17 cellular contexts compared by ENCODE assay signal in genomic region chr2:208671312-208671711, GRCh38.
"Had no signal": no experiment of that assay in that cellular context is flagged by ENCODE, and none has a peak within 500 bp of the region (broad histone marks: within the 10 kb centered on the region; RNA-seq: fewer than 3 reads in every experiment).

No MANE protein-coding gene starts in this region.

- H3K4me1 ChIP-seq: adrenal gland, right lobe of liver, stomach had no signal

- FAIRE-seq: astrocyte, bronchial epithelial cell, keratinocyte, small intestine had no signal

- H3K27me3 ChIP-seq: adrenal gland, right lobe of liver, stomach had no signal

- H3K36me3 ChIP-seq: adrenal gland, right lobe of liver, stomach, WERI-Rb-1 had no signal

- H3K4me3 ChIP-seq: adrenal gland, lung, right lobe of liver, stomach had no signal

- H3K27ac ChIP-seq: adrenal gland, right lobe of liver, stomach, WERI-Rb-1 had no signal

- DNase-seq: activated CD4-positive, alpha-beta T cell treated with anti-CD3 and anti-CD28 coated beads, Interleukin-2, amount 50 U/mL, for 48 hours; activated gamma-delta T cell treated with Interleukin-2 at 50 U/mL for 16 hours; activated T-cell treated with anti-CD3 and anti-CD28 coated beads for 4 hours; adrenal gland; cerebellar nuclear complex; cortex of kidney; nephron progenitor cell; right lobe of liver; small intestine; stimulated activated CD4-positive, alpha-beta T cell treated with anti-CD3 and anti-CD28 coated beads, Interleukin-4, amount 100 ng/mL, for 1 hour; stomach; T-helper 2 cell; WERI-Rb-1 had no signal

- H3K9me3 ChIP-seq: adrenal gland, right lobe of liver, stomach had no signal
